ENCODE assay signal across 1 cellular context in genomic region chr12:58537278-58537677, GRCh38.
TF ChIP-seq lines count a peak whose summit lies in the region.

No MANE protein-coding gene starts in this region.

TF ChIP-seq in H1, 55 proteins besides CTCF, POLR2A, EP300 and RAD21:
- no peak for TF ChIP-seq RFX5 (IDR thresholded peaks at IDR 0.05; ENCODE audit: borderline replicate concordance, low read depth, low read length)
- TF ChIP-seq BRCA1 (IDR thresholded peaks at IDR 0.05; ENCODE audit: low read depth, low read length), result no peak
- no peak for TF ChIP-seq KDM4A (IDR thresholded peaks at IDR 0.05; ENCODE audit: low read depth, low read length, severe bottlenecking)
- no peak for TF ChIP-seq ASH2L (IDR thresholded peaks at IDR 0.05; ENCODE audit: low read length)
- no peak for TF ChIP-seq ZNF274 (IDR thresholded peaks at IDR 0.05; ENCODE audit: borderline replicate concordance, extremely low read depth, low read length)
- TF ChIP-seq MAFK (IDR thresholded peaks at IDR 0.05; ENCODE audit: low read depth, low read length), result no peak
- TF ChIP-seq EGR1 (IDR thresholded peaks at IDR 0.05; ENCODE audit: borderline replicate concordance, low read depth, low read length), result no peak
- TF ChIP-seq E2F6 (IDR thresholded peaks at IDR 0.05), result no peak
- no peak for TF ChIP-seq RXRA (IDR thresholded peaks at IDR 0.05; ENCODE audit: insufficient read depth, low read depth, low read length)
- TF ChIP-seq TEAD4 (IDR thresholded peaks at IDR 0.05; ENCODE audit: low read depth, low read length), result no peak
- TF ChIP-seq FOSL1 (IDR thresholded peaks at IDR 0.05; ENCODE audit: insufficient read depth, low read depth, low read length), result no peak
- no peak for TF ChIP-seq CEBPB (IDR thresholded peaks at IDR 0.05; ENCODE audit: low read depth, low read length)
- TF ChIP-seq SP1 (IDR thresholded peaks at IDR 0.05; ENCODE audit: low read depth, low read length), result no peak
- TF ChIP-seq RBBP5 (IDR thresholded peaks at IDR 0.05; ENCODE audit: borderline replicate concordance, low read depth, low read length), result no peak
- TF ChIP-seq CHD2 (IDR thresholded peaks at IDR 0.05; ENCODE audit: low read length), result no peak
- TF ChIP-seq CREB1 (IDR thresholded peaks at IDR 0.05), result no peak
- no peak for TF ChIP-seq HDAC2 (IDR thresholded peaks at IDR 0.05; ENCODE audit: borderline replicate concordance in 1 of 2, low read depth in 2 of 2, low read length in 2 of 2)
TF ChIP-seq in H1: peak in this region for 0.
